19 cellular contexts compared by ENCODE assay signal in the genomic region with DNA sequence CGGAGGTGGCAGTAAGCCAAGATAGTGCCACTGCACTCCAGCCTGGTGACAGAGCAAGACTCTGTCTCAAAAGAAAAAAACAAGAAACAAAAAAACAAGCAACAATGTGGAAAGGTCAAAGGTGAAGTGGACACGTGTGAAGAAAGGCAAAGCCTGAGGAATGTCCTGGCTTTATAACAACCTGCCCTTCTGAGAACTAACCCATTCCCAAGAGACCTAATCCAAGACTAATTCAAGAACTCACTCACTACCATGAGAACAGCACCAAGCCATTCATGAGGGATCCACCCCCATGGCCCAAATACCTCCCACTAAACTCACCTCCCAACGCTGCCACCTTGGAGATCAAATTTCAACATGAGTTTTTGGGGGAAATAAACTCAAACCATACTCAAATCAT.
"Had no signal": no experiment of that assay in that cellular context is flagged by ENCODE, and none has a peak within 500 bp of the region (broad histone marks: within the 10 kb centered on the region; RNA-seq: fewer than 3 reads in every experiment).

No MANE protein-coding gene starts in this region.

- H3K27me3 ChIP-seq: esophagus squamous epithelium, gastrocnemius medialis, heart right ventricle, ovary, sigmoid colon, testis had no signal

- H3K36me3 ChIP-seq: esophagus squamous epithelium, gastrocnemius medialis, heart right ventricle, ovary, sigmoid colon had no signal

- FAIRE-seq: colon, islet of Langerhans had no signal

- ATAC-seq: activated CD8-positive, alpha-beta memory T cell treated with anti-CD3 and anti-CD28 coated beads, Interleukin-2, amount 10 ng/mL, durations not matched to agents 7 days and 5 days; gastrocnemius medialis; left lobe of liver; stimulated activated naive CD8-positive, alpha-beta T cell treated with anti-CD3 and anti-CD28 coated beads, Interleukin-15, Interleukin-2, amounts not matched to agents 100 U/mL and 50 U/mL, for 24 hours had no signal

- H3K4me3 ChIP-seq: esophagus squamous epithelium, gastrocnemius medialis, heart right ventricle, ovary, sigmoid colon, testis had no signal

- DNase-seq: activated CD4-positive, alpha-beta T cell treated with anti-CD3 and anti-CD28 coated beads, Interleukin-2, amount 50 U/mL, for 48 hours; activated CD4-positive, CD25-positive, alpha-beta regulatory T cell treated with anti-CD3 and anti-CD28 coated beads, Interleukin-2, amount 50 U/mL, for 72 hours; activated CD8-positive, alpha-beta memory T cell treated with anti-CD3 and anti-CD28 coated beads, Interleukin-2, amount 10 ng/mL, durations not matched to agents 7 days and 5 days; activated effector memory CD4-positive, alpha-beta T cell treated with Interleukin-2 at 50 U/mL for 16 hours; activated T-cell treated with anti-CD3 and anti-CD28 coated beads, Interleukin-2, amount 50 U/mL, for 24 hours; amygdala; esophagus squamous epithelium; gastrocnemius medialis; heart right ventricle; mammary epithelial cell; ovary; sigmoid colon; stimulated activated CD4-positive, alpha-beta T cell treated with anti-CD3 and anti-CD28 coated beads, Interleukin-2, amount 100 ng/mL, for 48 hours; stimulated activated CD8-positive, alpha-beta memory T cell treated with anti-CD3 and anti-CD28 coated beads, Interleukin-4, amount 100 ng/mL, for 48 hours; stimulated activated naive CD8-positive, alpha-beta T cell treated with anti-CD3 and anti-CD28 coated beads, Interleukin-15, Interleukin-2, amounts not matched to agents 100 U/mL and 50 U/mL, for 24 hours; testis had no signal
